11 cellular contexts compared by ENCODE assay signal in genomic region chr1:197798492-197798891, GRCh38.
"Had no signal": no experiment of that assay in that cellular context is flagged by ENCODE, and none has a peak within 500 bp of the region (broad histone marks: within the 10 kb centered on the region; RNA-seq: fewer than 3 reads in every experiment).

No MANE protein-coding gene starts in this region.

- H3K36me3 ChIP-seq: adrenal gland, neutrophil, right atrium auricular region, tibial nerve had no signal

- H3K4me1 ChIP-seq: adrenal gland, right atrium auricular region, tibial nerve had no signal

- H3K4me1 Mint-ChIP-seq: naive thymus-derived CD4-positive, alpha-beta T cell had no signal

- H3K4me3 Mint-ChIP-seq: naive thymus-derived CD4-positive, alpha-beta T cell had no signal

- DNase-seq: activated CD4-positive, alpha-beta T cell treated with anti-CD3 and anti-CD28 coated beads, Interleukin-2, amount 50 U/mL, for 1 hour; activated naive CD4-positive, alpha-beta T cell treated with anti-CD3 and anti-CD28 coated beads, Interleukin-2, amount 50 U/mL, for 16 hours; adrenal gland; dorsolateral prefrontal cortex; hypothalamus; naive thymus-derived CD4-positive, alpha-beta T cell had no signal

- H3K27ac Mint-ChIP-seq: activated T-helper 2 cell treated with anti-CD3 and anti-CD28 coated beads, Interferon-gamma antibody, Interleukin-2, Interleukin-4, amounts not matched to agents 10 μg/mL and 5 μg/mL and 100 μg/mL, durations not matched to agents 14 hours and 24 hours and 36 hours; naive thymus-derived CD4-positive, alpha-beta T cell had no signal

- H3K27ac ChIP-seq: adrenal gland, dorsolateral prefrontal cortex, neutrophil, right atrium auricular region, skin epidermis, tibial nerve had no signal

- H3K4me3 ChIP-seq: adrenal gland, dorsolateral prefrontal cortex, right atrium auricular region, skin epidermis, tibial nerve had no signal

- H3K27me3 ChIP-seq: adrenal gland, neutrophil, right atrium auricular region, tibial nerve had no signal
